In genomic region chr18:62716679-62717058, GRCh38 we compare ENCODE assay signal across 8 cellular contexts. TPM values are rescaled to one million over a fixed set of nuclear protein-coding genes. Genes with fewer than 3 reads are reported as not detected.
DNase-seq lines count a peak whose midpoint lies in the region; ATAC-seq and TF ChIP-seq lines count a peak whose summit lies in the region.

No MANE protein-coding gene starts in this region.

- peak overlapping the region; percentile 63 to 98 (median 94) for H3K27ac ChIP-seq in stomach

- CTCF ChIA-PET in activated CD8-positive, alpha-beta memory T cell treated with anti-CD3 and anti-CD28 coated beads, Interleukin-2, amount 10 ng/mL, durations not matched to agents 7 days and 5 days (lab: Charles Lee) = interaction anchor here (0.7 to 5.6 kb wide), 8 partner anchors 78 to 264 kb away, joined by 3 to 67 read pairs (median 4); no protein-coding TSS in a partner anchor

- no peaks in the 10 kb centered on the region for H3K27me3 Mint-ChIP-seq in activated CD8-positive, alpha-beta memory T cell treated with anti-CD3 and anti-CD28 coated beads, Interleukin-2, amount 10 ng/mL, durations not matched to agents 7 days and 5 days

- H3K27me3 ChIP-seq in stomach = no peaks in the 10 kb centered on the region

- H3K9me3 Mint-ChIP-seq in activated CD8-positive, alpha-beta memory T cell treated with anti-CD3 and anti-CD28 coated beads, Interleukin-2, amount 10 ng/mL, durations not matched to agents 7 days and 5 days (ENCODE audit: low read depth) = no peaks in the 10 kb centered on the region

- TF ChIP-seq CTCF in stomach (IDR thresholded peaks at IDR 0.05) = no peak

- intact Hi-C loops in stomach (cut with DNase I; ENCODE audit: low total_unique reads) = no loop called here

- H3K36me3 Mint-ChIP-seq in activated CD8-positive, alpha-beta memory T cell treated with anti-CD3 and anti-CD28 coated beads, Interleukin-2, amount 10 ng/mL, durations not matched to agents 7 days and 5 days = peaks cover 3% of the 10 kb centered on the region

- no peaks in the 10 kb centered on the region for H3K9me3 ChIP-seq in stomach

- 0 to 2% (median 1%) methylated on average over 30 to 47 of the region's 47 CpGs; no CpG with 5 or more reads in 1 of the 5 donors for WGBS in stomach, 5 donors

- peak overlapping the region; percentile 81 for H3K4me3 Mint-ChIP-seq in activated CD8-positive, alpha-beta memory T cell treated with anti-CD3 and anti-CD28 coated beads, Interleukin-2, amount 10 ng/mL, durations not matched to agents 7 days and 5 days

- H3K36me3 ChIP-seq in stomach = no peaks in the 10 kb centered on the region

- H3K27ac Mint-ChIP-seq in activated CD8-positive, alpha-beta memory T cell treated with anti-CD3 and anti-CD28 coated beads, Interleukin-2, amount 10 ng/mL, durations not matched to agents 7 days and 5 days = no peak overlapping the region

- peaks cover 39% of the 10 kb centered on the region for H3K4me1 Mint-ChIP-seq in activated CD8-positive, alpha-beta memory T cell treated with anti-CD3 and anti-CD28 coated beads, Interleukin-2, amount 10 ng/mL, durations not matched to agents 7 days and 5 days

- H3K4me3 ChIP-seq in stomach = peak overlapping the region; percentile 65 to 80 (median 74)

- no peak for ATAC-seq in activated CD8-positive, alpha-beta memory T cell treated with anti-CD3 and anti-CD28 coated beads, Interleukin-2, amount 10 ng/mL, durations not matched to agents 7 days and 5 days

- peak; percentile 66 for DNase-seq in activated CD8-positive, alpha-beta memory T cell treated with anti-CD3 and anti-CD28 coated beads, Interleukin-2, amount 10 ng/mL, durations not matched to agents 7 days and 5 days
- no peak for DNase-seq in activated CD8-positive, alpha-beta memory T cell treated with anti-CD3 and anti-CD28 coated beads for 24 hours
- DNase-seq in HuH-7.5 (ENCODE audit: low spot score) (peak; percentile 57), lung microvascular endothelial cell (ENCODE audit: low read depth in 2 of 2) (peak; percentile 48 to 57), stomach (peak; percentile 45), COLO829 (ENCODE audit: low spot score) (no peak)
- DNase-seq in activated CD4-positive, alpha-beta T cell treated with anti-CD3 and anti-CD28 coated beads for 4 hours = peak; percentile 28 to 41
- peak; percentile 28 for DNase-seq in effector CD8-positive, alpha-beta T cell (lab: John Stamatoyannopoulos, UW)

- no peak for TF ChIP-seq EP300 in stomach (IDR thresholded peaks at IDR 0.05)

- TF ChIP-seq POLR2A in stomach (IDR thresholded peaks at IDR 0.05) = no peak

- peaks cover 0 to 48% (median 25%) of the 10 kb centered on the region in 4 donors for H3K4me1 ChIP-seq in stomach

RNA-seq across cellular contexts. Expression of gene PHLPP1, which starts 1.3 kb away (rescaled TPM):
- 10 to 100 TPM in 1 of 2 experiments, 1 to 10 TPM in 1; 9.8 to 18.3 TPM for total RNA-seq in activated CD8-positive, alpha-beta memory T cell treated with anti-CD3 and anti-CD28 coated beads, Interleukin-2, amount 10 ng/mL, durations not matched to agents 7 days and 5 days
- 2.6 and 3.3 TPM in 2 replicates for total RNA-seq in lung microvascular endothelial cell
- 10 to 100 TPM in 4 of 5 donors, 1 to 10 TPM in 1; 5.4 to 77.0 (median 19.3) TPM for total RNA-seq in stomach
- polyA plus RNA-seq in stomach = 10 to 100 TPM in 1 of 3 donors, 1 to 10 TPM in 2; 2.1 to 11.0 (median 2.6) TPM

Comparison
In these comparisons a context has a peak if more than half of its experiments do, and no peak if none do; other contexts are left out.
1. DNase-seq: peak in activated CD8-positive, alpha-beta memory T cell treated with anti-CD3 and anti-CD28 coated beads, Interleukin-2, amount 10 ng/mL, durations not matched to agents 7 days and 5 days (single experiment), HuH-7.5 (single experiment), activated CD4-positive, alpha-beta T cell treated with anti-CD3 and anti-CD28 coated beads for 4 hours (2 of 2), effector CD8-positive, alpha-beta T cell (single experiment), lung microvascular endothelial cell (2 of 2) and stomach (single experiment); none in activated CD8-positive, alpha-beta memory T cell treated with anti-CD3 and anti-CD28 coated beads for 24 hours (single experiment) and COLO829 (single experiment).